8 cellular contexts compared by ENCODE assay signal in the genomic region with DNA sequence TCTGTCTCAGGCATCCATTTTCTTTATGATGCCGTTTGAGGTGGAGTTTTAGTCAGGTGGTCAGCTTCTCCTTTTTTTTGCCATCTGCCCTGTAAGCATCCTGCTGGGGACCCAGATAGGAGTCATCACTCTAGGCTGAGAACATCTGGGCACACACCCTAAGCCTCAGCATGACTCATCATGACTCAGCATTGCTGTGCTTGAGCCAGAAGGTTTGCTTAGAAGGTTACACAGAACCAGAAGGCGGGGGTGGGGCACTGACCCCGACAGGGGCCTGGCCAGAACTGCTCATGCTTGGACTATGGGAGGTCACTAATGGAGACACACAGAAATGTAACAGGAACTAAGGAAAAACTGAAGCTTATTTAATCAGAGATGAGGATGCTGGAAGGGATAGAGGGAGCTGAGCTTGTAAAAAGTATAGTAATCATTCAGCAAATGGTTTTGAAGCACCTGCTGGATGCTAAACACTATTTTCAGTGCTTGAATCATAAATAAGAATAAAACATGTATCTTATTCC. TPM values are rescaled to one million over a fixed set of nuclear protein-coding genes. Genes with fewer than 3 reads are reported as not detected.
DNase-seq lines count a peak whose midpoint lies in the region; ATAC-seq and TF ChIP-seq lines count a peak whose summit lies in the region.

No MANE protein-coding gene starts in this region.

- peak; percentile 97 for ATAC-seq in GM19463 (IDR thresholded peaks at IDR 0.05; ENCODE audit: unreplicated experiment)
- peak; percentile 97 for ATAC-seq in HG03342 (IDR thresholded peaks at IDR 0.05; ENCODE audit: unreplicated experiment)

- peak overlapping the region; percentile 46 for H3K27ac ChIP-seq in RWPE1

- POLR2A ChIA-PET in RWPE1 (lab: Yijun Ruan, JAX; ENCODE audit: low non-redundant PET) = no interaction called here

- TF ChIP-seq CTCF in RWPE1 (conservative IDR thresholded peaks at IDR 0.05; ENCODE audit: low read depth) = no peak

- peak; percentile 80 for DNase-seq in NK-92 treated with Interleukin-12 subunit alpha and Interleukin-12 subunit beta, amount 100 ng/mL, for 24 hours (lab: John Stamatoyannopoulos, UW)
- DNase-seq in NK-92 (lab: John Stamatoyannopoulos, UW; ENCODE audit: unreplicated experiment) (no peak), RWPE1 (ENCODE audit: low spot score) (peak; percentile 92), fibroblast of peridontal ligament (ENCODE audit: extremely low read depth) (peak; percentile 99), renal cortical epithelial cell (ENCODE audit: low read depth) (peak; percentile 99), mesenteric fat pad (ENCODE audit: low spot score) (no peak)

- CTCF ChIA-PET in RWPE1 (lab: Yijun Ruan, JAX) = no interaction called here

RNA-seq across cellular contexts. Expression of a gene that starts 10.9 kb away (rescaled TPM):
- total RNA-seq in renal cortical epithelial cell (not detected in 2 replicates), mesenteric fat pad (not detected)

RNA-seq across cellular contexts. Expression of a gene that starts 21.1 kb away (rescaled TPM):
- total RNA-seq in renal cortical epithelial cell (not detected in 2 replicates), mesenteric fat pad (not detected)

RNA-seq across cellular contexts. Expression of a gene that starts 26.1 kb away (rescaled TPM):
- total RNA-seq in renal cortical epithelial cell (not detected in 2 replicates), mesenteric fat pad (not detected)

RNA-seq across cellular contexts. Expression of a gene that starts 31.0 kb away (rescaled TPM):
- total RNA-seq in renal cortical epithelial cell (not detected in 2 replicates), mesenteric fat pad (not detected)

RNA-seq across cellular contexts. Expression of a gene that starts 43.5 kb away (rescaled TPM):
- total RNA-seq in renal cortical epithelial cell (not detected in 2 replicates), mesenteric fat pad (not detected)

Comparison
In these comparisons a context has a peak if more than half of its experiments do, and no peak if none do; other contexts are left out.
1. DNase-seq: peak in NK-92 treated with Interleukin-12 subunit alpha and Interleukin-12 subunit beta, amount 100 ng/mL, for 24 hours (single experiment), RWPE1 (single experiment), fibroblast of peridontal ligament (single experiment) and renal cortical epithelial cell (single experiment); none in NK-92 (single experiment) and mesenteric fat pad (single experiment).